15 cellular contexts compared by ENCODE assay signal in genomic region chr10:71474702-71475242, GRCh38.
"Had no signal": no experiment of that assay in that cellular context is flagged by ENCODE, and none has a peak within 500 bp of the region (broad histone marks: within the 10 kb centered on the region; RNA-seq: fewer than 3 reads in every experiment).

No MANE protein-coding gene starts in this region.

- H3K27me3 Mint-ChIP-seq: brain had no signal

- H3K27me3 ChIP-seq: sigmoid colon had no signal

- DNase-seq: activated CD4-positive, alpha-beta memory T cell treated with anti-CD3 and anti-CD28 coated beads for 36 hours; activated CD8-positive, alpha-beta memory T cell treated with anti-CD3 and anti-CD28 coated beads, Interleukin-2, amount 50 U/mL, for 48 hours; activated naive CD4-positive, alpha-beta T cell treated with anti-CD3 and anti-CD28 coated beads, Interleukin-2, amount 10 ng/mL, durations not matched to agents 7 days and 5 days; dermis blood vessel endothelial cell; kidney glomerular epithelial cell; sigmoid colon; stimulated activated CD4-positive, alpha-beta T cell treated with anti-CD3 and anti-CD28 coated beads, Interleukin-12 subunit alpha, Interleukin-12 subunit beta, amount 100 ng/mL, for 4 hours; stimulated activated naive CD8-positive, alpha-beta T cell treated with anti-CD3 and anti-CD28 coated beads, Interleukin-15, amount 100 ng/mL, for 72 hours; SW 1271 had no signal

- H3K27ac Mint-ChIP-seq: activated CD4-positive, alpha-beta memory T cell treated with anti-CD3 and anti-CD28 coated beads for 36 hours; activated naive CD4-positive, alpha-beta T cell treated with anti-CD3 and anti-CD28 coated beads, Interleukin-2, amount 10 ng/mL, durations not matched to agents 7 days and 5 days; activated T-helper 1 cell treated with anti-CD3 and anti-CD28 coated beads, Interleukin-12 subunit alpha, Interleukin-12 subunit beta, Interleukin-2, Interleukin-4 antibody, amounts not matched to agents 30 ng/mL and 10 ng/mL and 1 ng/mL, durations not matched to agents 14 hours and 24 hours and 36 hours; endodermal cell; mesothelial cell of epicardium; progenitor cell of endocrine pancreas had no signal

- H3K36me3 ChIP-seq: sigmoid colon, thoracic aorta had no signal

- H3K9me3 ChIP-seq: sigmoid colon, thoracic aorta had no signal

- H3K27ac ChIP-seq: thoracic aorta had no signal

- H3K4me3 ChIP-seq: sigmoid colon, thoracic aorta had no signal

- H3K9me3 Mint-ChIP-seq: activated CD4-positive, alpha-beta memory T cell treated with anti-CD3 and anti-CD28 coated beads for 36 hours; activated naive CD4-positive, alpha-beta T cell treated with anti-CD3 and anti-CD28 coated beads, Interleukin-2, amount 10 ng/mL, durations not matched to agents 7 days and 5 days; activated T-helper 1 cell treated with anti-CD3 and anti-CD28 coated beads, Interleukin-12 subunit alpha, Interleukin-12 subunit beta, Interleukin-2, Interleukin-4 antibody, amounts not matched to agents 30 ng/mL and 10 ng/mL and 1 ng/mL, durations not matched to agents 14 hours and 24 hours and 36 hours; brain; endodermal cell; mesothelial cell of epicardium; stimulated activated naive CD8-positive, alpha-beta T cell treated with anti-CD3 and anti-CD28 coated beads, Interleukin-15, amount 100 ng/mL, for 72 hours had no signal

- H3K4me3 Mint-ChIP-seq: activated CD4-positive, alpha-beta memory T cell treated with anti-CD3 and anti-CD28 coated beads for 36 hours; activated naive CD4-positive, alpha-beta T cell treated with anti-CD3 and anti-CD28 coated beads, Interleukin-2, amount 10 ng/mL, durations not matched to agents 7 days and 5 days; activated T-helper 1 cell treated with anti-CD3 and anti-CD28 coated beads, Interleukin-12 subunit alpha, Interleukin-12 subunit beta, Interleukin-2, Interleukin-4 antibody, amounts not matched to agents 30 ng/mL and 10 ng/mL and 1 ng/mL, durations not matched to agents 14 hours and 24 hours and 36 hours; brain; endodermal cell; mesothelial cell of epicardium had no signal

- ATAC-seq: stimulated activated naive CD8-positive, alpha-beta T cell treated with anti-CD3 and anti-CD28 coated beads, Interleukin-15, amount 100 ng/mL, for 72 hours had no signal

- H3K36me3 Mint-ChIP-seq: activated CD4-positive, alpha-beta memory T cell treated with anti-CD3 and anti-CD28 coated beads for 36 hours; activated naive CD4-positive, alpha-beta T cell treated with anti-CD3 and anti-CD28 coated beads, Interleukin-2, amount 10 ng/mL, durations not matched to agents 7 days and 5 days; brain; mesothelial cell of epicardium had no signal
